In the genomic region with DNA sequence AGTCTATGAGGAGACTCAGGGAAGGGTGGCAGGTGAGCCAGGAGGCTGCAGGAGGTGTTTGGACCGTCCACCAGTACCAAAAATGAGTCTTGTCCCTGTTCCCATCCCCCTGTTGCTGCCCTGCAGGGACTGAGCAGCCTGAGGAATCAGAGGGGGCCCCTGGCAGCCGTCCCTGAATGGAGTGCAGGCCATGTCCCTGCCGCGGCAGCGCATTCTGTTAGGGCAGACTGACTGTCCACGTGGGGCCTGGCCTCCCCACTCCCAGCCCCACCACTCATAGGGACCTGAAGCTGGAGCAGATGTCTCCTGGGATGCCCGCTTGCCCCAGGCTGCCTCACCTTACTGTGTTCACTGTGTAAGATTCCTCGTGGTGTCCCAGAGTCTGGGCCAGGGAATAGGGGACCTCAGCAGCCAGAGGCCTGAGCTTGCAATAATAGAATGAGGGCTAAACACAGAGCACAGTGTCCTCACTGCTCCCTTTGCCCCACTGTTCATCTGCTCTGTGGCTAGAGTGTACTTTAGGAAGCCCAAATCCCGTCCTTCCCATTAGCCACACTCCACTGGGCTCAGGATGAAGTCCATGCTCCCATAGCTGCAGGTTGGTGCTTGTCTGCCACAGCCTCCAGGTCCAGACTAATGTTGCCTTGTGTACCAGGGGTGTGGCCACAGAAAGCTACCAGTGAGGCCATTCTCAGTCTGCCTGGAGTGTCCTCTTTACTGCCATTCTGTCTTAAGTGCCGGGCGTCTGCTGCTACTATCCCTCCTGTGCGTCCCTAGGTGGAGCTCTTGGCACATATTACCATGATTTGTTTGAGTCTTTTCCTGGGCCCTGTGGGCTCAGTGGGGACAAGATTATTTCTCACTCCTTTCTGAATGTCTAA, we compare ENCODE assay signal across 8 cellular contexts.
DNase-seq lines count a peak whose midpoint lies in the region; ATAC-seq lines count a peak whose summit lies in the region.

No MANE protein-coding gene starts in this region.

- H2AK5ac ChIP-seq in trophoblast cell (ENCODE audit: low read length): no peak overlapping the region

- H3K14ac ChIP-seq in trophoblast cell (ENCODE audit: low read length): no peak overlapping the region

- H3K4me1 ChIP-seq in trophoblast cell (ENCODE audit: control insufficient read depth in 1 of 2, insufficient read depth in 2 of 2, low read length in 2 of 2): peaks cover 0 to 3% of the 10 kb centered on the region in 2 experiments

- H3K9me3 ChIP-seq in trophoblast cell (ENCODE audit: insufficient read depth, low read depth, low read length): no peaks in the 10 kb centered on the region

- H2BK120ac ChIP-seq in trophoblast cell (ENCODE audit: insufficient read depth, low read length, poor library complexity): no peak overlapping the region

- H3K79me1 ChIP-seq in trophoblast cell (ENCODE audit: low read length): no peaks in the 10 kb centered on the region

- no peak overlapping the region for H4K12ac ChIP-seq in trophoblast cell (ENCODE audit: low read depth, low read length)

- H3K4me3 ChIP-seq in trophoblast cell (ENCODE audit: low read depth, low read length): no peak overlapping the region

- H3K4ac ChIP-seq in trophoblast cell (ENCODE audit: low read depth, low read length): no peak overlapping the region

- H2BK12ac ChIP-seq in trophoblast cell (ENCODE audit: low read length): no peak overlapping the region

- no peak overlapping the region for H2AFZ ChIP-seq in trophoblast cell (ENCODE audit: insufficient read depth, low read length, poor library complexity)

- H3K9ac ChIP-seq in trophoblast cell (ENCODE audit: low read length): no peak overlapping the region

- no peaks in the 10 kb centered on the region for H3K79me2 ChIP-seq in trophoblast cell (ENCODE audit: control insufficient read depth, insufficient read depth, low read length, poor library complexity)

- no peak overlapping the region for H3K4me2 ChIP-seq in trophoblast cell (ENCODE audit: low read length)

- no peak overlapping the region for H4K91ac ChIP-seq in trophoblast cell (ENCODE audit: low read depth, low read length)

- H2BK5ac ChIP-seq in trophoblast cell (ENCODE audit: low read depth, low read length, poor library complexity): no peak overlapping the region

- H4K8ac ChIP-seq in trophoblast cell (ENCODE audit: low read depth, low read length): no peak overlapping the region

- H3K36me3 ChIP-seq in trophoblast cell (ENCODE audit: control insufficient read depth in 1 of 2, insufficient read depth in 2 of 2, low read length in 2 of 2): peaks cover 4% of the 10 kb centered on the region in 2 experiments

- no CpG with 5 or more reads among the region's 12 CpGs for WGBS in trophoblast cell (ENCODE audit: extremely low coverage, insufficient coverage, insufficient read length)

- no peak overlapping the region for H3K23ac ChIP-seq in trophoblast cell (ENCODE audit: low read length)

- peak; percentile 55 for DNase-seq in 8988T
- peak; percentile 32 for DNase-seq in GDM1 (lab: John Stamatoyannopoulos, UW)
- peak; percentile 23 for DNase-seq in NCI-H1436 treated with DMSO at 0.1 percent for 48 hours (lab: John Stamatoyannopoulos, UW)
- DNase-seq in SKM-1 (lab: John Stamatoyannopoulos, UW; ENCODE audit: unreplicated experiment): peak; percentile 68
- peak; percentile 47 for DNase-seq in fibroblast of the conjunctiva (ENCODE audit: low read depth)
- peak; percentile 52 to 75 for DNase-seq in trophoblast cell

- ATAC-seq in GM18868 (IDR thresholded peaks at IDR 0.05; ENCODE audit: unreplicated experiment) (no peak), GM19324 (IDR thresholded peaks at IDR 0.05; ENCODE audit: low FRiP score, unreplicated experiment) (no peak)

- H3K27ac ChIP-seq in trophoblast cell (ENCODE audit: low read depth, low read length): no peak overlapping the region

- no peaks in the 10 kb centered on the region for H3K27me3 ChIP-seq in trophoblast cell (ENCODE audit: insufficient read depth, low read length)

- no peak overlapping the region for H3K18ac ChIP-seq in trophoblast cell (ENCODE audit: low read length)
